Comparison of ENCODE assay signal across 27 cellular contexts in the genomic region with DNA sequence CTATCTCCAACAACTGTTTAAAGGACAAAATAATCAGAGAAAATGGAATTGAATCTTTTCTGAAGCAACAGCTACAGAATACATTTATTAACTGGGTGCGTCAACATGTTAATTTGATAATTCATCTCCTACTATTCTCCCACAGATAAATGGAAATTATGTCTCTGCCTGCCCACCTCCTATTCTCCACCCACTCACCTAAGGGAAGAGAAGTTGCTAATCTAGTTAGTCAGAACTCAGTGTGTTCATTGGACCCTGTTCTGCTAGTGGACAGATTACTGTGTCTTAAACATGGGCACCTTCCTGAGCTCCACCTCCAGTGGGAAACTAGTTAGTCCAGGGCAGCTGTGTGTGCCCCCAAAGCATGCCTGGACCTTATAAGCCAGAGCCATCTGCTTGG.
"Had no signal": no experiment of that assay in that cellular context is flagged by ENCODE, and none has a peak within 500 bp of the region (broad histone marks: within the 10 kb centered on the region; RNA-seq: fewer than 3 reads in every experiment).

No MANE protein-coding gene starts in this region.

- DNase-seq: hypothalamus; immature natural killer cell; kidney; left colon; left lung; lower lobe of right lung; mammary epithelial cell; mesenchymal stem cell; naive B cell; natural killer cell; nephron progenitor cell; ovary; retina; right cardiac atrium; stimulated activated CD4-positive, alpha-beta T cell treated with anti-CD3 and anti-CD28 coated beads, Interleukin-12 subunit alpha, Interleukin-12 subunit beta, amount 100 ng/mL, for 4 hours; stimulated activated CD4-positive, alpha-beta T cell treated with anti-CD3 and anti-CD28 coated beads, Interleukin-15, amount 100 ng/mL, for 24 hours; stimulated activated CD4-positive, alpha-beta T cell treated with anti-CD3 and anti-CD28 coated beads, Interleukin-2, amount 100 ng/mL, for 24 hours; stimulated activated CD4-positive, alpha-beta T cell treated with anti-CD3 and anti-CD28 coated beads, Interleukin-4, amount 100 ng/mL, for 1 hour; stimulated activated naive B cell treated with anti-CD40 and anti-IgM and Interleukin-4, amounts not matched to agents 10 μg/mL and 1 μg/mL and 100 μg/mL, for 72 hours; stimulated activated naive CD8-positive, alpha-beta T cell treated with anti-CD3 and anti-CD28 coated beads, Interleukin-15, Interleukin-2, amounts not matched to agents 100 U/mL and 50 U/mL, for 24 hours; stomach; testis; thyroid gland; transverse colon; upper lobe of left lung had no signal

- H3K4me3 ChIP-seq: left lung, lower lobe of right lung, ovary, skin epidermis, stomach, testis, thyroid gland, transverse colon, upper lobe of left lung, vagina had no signal

- H3K4me1 ChIP-seq: left lung, testis, transverse colon, upper lobe of left lung, vagina had no signal

- H3K9me3 ChIP-seq: left lung, lower lobe of right lung, ovary, stomach, testis, thyroid gland, transverse colon, upper lobe of left lung, vagina had no signal

- H3K27ac ChIP-seq: left lung, lower lobe of right lung, ovary, skin epidermis, stomach, testis, thyroid gland, transverse colon, upper lobe of left lung, vagina had no signal

- H3K36me3 ChIP-seq: left lung, lower lobe of right lung, ovary, thyroid gland, transverse colon, upper lobe of left lung had no signal
